In genomic region chr22:38873469-38874411, GRCh38 we compare ENCODE assay signal across 8 cellular contexts. TPM values are rescaled to one million over a fixed set of nuclear protein-coding genes. Genes with fewer than 3 reads are reported as not detected.
DNase-seq lines count a peak whose midpoint lies in the region; ATAC-seq and TF ChIP-seq lines count a peak whose summit lies in the region.

No MANE protein-coding gene starts in this region.

- WGBS in upper lobe of left lung, 2 donors = 67 to 71% methylated on average over 9 of the region's 9 CpGs

- H3K27ac Mint-ChIP-seq in WTC11 = peak overlapping the region; percentile 51
- peak overlapping the region; percentile 98 for H3K27ac Mint-ChIP-seq in chondrocyte (ENCODE audit: unreplicated experiment)
- peak overlapping the region; percentile 46 for H3K27ac Mint-ChIP-seq in neural progenitor cell

- H3K9me3 Mint-ChIP-seq in WTC11 (no peaks in the 10 kb centered on the region), chondrocyte (ENCODE audit: low read depth) (no peaks in the 10 kb centered on the region), neural progenitor cell (no peaks in the 10 kb centered on the region)

- no peak overlapping the region for H2AFZ ChIP-seq in neural progenitor cell (replicated peaks)

- POLR2A ChIA-PET in WTC11 (lab: Charles Lee) = interaction anchor here (0.8 kb wide), 1 partner anchor 10 kb away, joined by 3 read pairs; no protein-coding TSS in a partner anchor

- peaks cover 24% of the 10 kb centered on the region for H3K4me1 ChIP-seq in neural progenitor cell
- peaks cover 26 to 33% (median 29%) of the 10 kb centered on the region in 4 donors for H3K4me1 ChIP-seq in upper lobe of left lung

- no peaks in the 10 kb centered on the region for H3K36me3 ChIP-seq in neural progenitor cell
- peaks cover 0 to 10% (median 2%) of the 10 kb centered on the region in 4 donors for H3K36me3 ChIP-seq in upper lobe of left lung

- TF ChIP-seq CTCF in WTC11 (IDR thresholded peaks at IDR 0.05) (no peak), chondrocyte (IDR thresholded peaks at IDR 0.05) (no peak), neural progenitor cell (IDR thresholded peaks at IDR 0.05) (no peak), upper lobe of left lung (IDR thresholded peaks at IDR 0.05) (no peak)

- TF ChIP-seq EP300 in upper lobe of left lung (IDR thresholded peaks at IDR 0.05) = no peak

- H3K36me3 Mint-ChIP-seq in WTC11 (peaks cover 8% of the 10 kb centered on the region), chondrocyte (ENCODE audit: low read depth) (peaks cover 1% of the 10 kb centered on the region), neural progenitor cell (peaks cover 2% of the 10 kb centered on the region)

- H3K4me3 Mint-ChIP-seq in WTC11 (peak overlapping the region; percentile 93), chondrocyte (ENCODE audit: unreplicated experiment) (peak overlapping the region; percentile 84), neural progenitor cell (peak overlapping the region; percentile 96)

- H3K79me2 ChIP-seq in neural progenitor cell (ENCODE audit: low read depth) = peaks cover 23% of the 10 kb centered on the region

- no peak for ATAC-seq in Right ventricle myocardium inferior
- no peak for ATAC-seq in Right ventricle myocardium superior (ENCODE audit: poor library complexity)
- ATAC-seq in WTC11 = no peak
- ATAC-seq in upper lobe of left lung (ENCODE audit: low FRiP score in 2 of 2) = no peak
- no peak for ATAC-seq in GM21786 (IDR thresholded peaks at IDR 0.05; ENCODE audit: unreplicated experiment)
- no peak for ATAC-seq in GM18907 (IDR thresholded peaks at IDR 0.05; ENCODE audit: unreplicated experiment)

- CTCF ChIA-PET in WTC11 (lab: Charles Lee) = interaction anchor here (0.6 to 2.0 kb wide), 3 partner anchors 105 to 340 kb away, joined by 3 to 7 read pairs (median 3); partner anchors contain the start of gene CBX7

- H3K4me2 ChIP-seq in neural progenitor cell = peak overlapping the region; percentile 92

- no peak overlapping the region for H3K27ac ChIP-seq in neural progenitor cell
- peak overlapping the region in 3 of 4 donors; percentile 94 to 99 (median 96) for H3K27ac ChIP-seq in upper lobe of left lung

- intact Hi-C loops in Right ventricle myocardium inferior (cut with DNase I) (loop anchor here (5.0 kb wide), 1 partner anchor 444 kb away; the partner anchor contains the start of gene RPL3), Right ventricle myocardium superior (cut with DNase I) (loop anchor here (5.0 kb wide), 2 partner anchors 49 to 129 kb away; no protein-coding TSS in a partner anchor)

- no peak for TF ChIP-seq POLR2A in upper lobe of left lung (IDR thresholded peaks at IDR 0.05)

- H3K4me3 ChIP-seq in neural progenitor cell (peak overlapping the region; percentile 94), upper lobe of left lung (peak overlapping the region in 2 of 4 donors; percentile 75 to 83)

- H3K27me3 ChIP-seq in neural progenitor cell (no peaks in the 10 kb centered on the region), upper lobe of left lung (no peaks in the 10 kb centered on the region)

- H3K9me3 ChIP-seq in neural progenitor cell (ENCODE audit: low read depth) (no peaks in the 10 kb centered on the region), upper lobe of left lung (no peaks in the 10 kb centered on the region)

- H3K27me3 Mint-ChIP-seq in WTC11 (ENCODE audit: low read depth) (peaks cover 13% of the 10 kb centered on the region), chondrocyte (ENCODE audit: low read depth) (peaks cover 3% of the 10 kb centered on the region), neural progenitor cell (ENCODE audit: insufficient read depth, low read depth) (peaks cover 5% of the 10 kb centered on the region)

- no peak overlapping the region for H3K9ac ChIP-seq in neural progenitor cell

- H3K4me1 Mint-ChIP-seq in WTC11 (peaks cover 46% of the 10 kb centered on the region), chondrocyte (ENCODE audit: low read depth) (peaks cover 24% of the 10 kb centered on the region), neural progenitor cell (peaks cover 36% of the 10 kb centered on the region)

- H3F3A ChIP-seq in neural progenitor cell (ENCODE audit: low read depth) = peaks cover 10% of the 10 kb centered on the region

- peaks cover 23% of the 10 kb centered on the region for H4K20me1 ChIP-seq in neural progenitor cell (ENCODE audit: low read depth)

- DNase-seq in Right ventricle myocardium inferior (ENCODE audit: missing footprints) (peak; percentile 30), Right ventricle myocardium superior (no peak), WTC11 (ENCODE audit: low spot score) (no peak), chondrocyte (ENCODE audit: low spot score) (no peak), neural progenitor cell (ENCODE audit: low spot score) (no peak), upper lobe of left lung (no peak)

TF ChIP-seq in WTC11, 78 proteins besides CTCF, POLR2A, EP300 and RAD21 (continues in another document):
- TF ChIP-seq USF2 (CRISPR knock-in tag; IDR thresholded peaks at IDR 0.05) (no peak), FOXK1 (CRISPR knock-in tag; IDR thresholded peaks at IDR 0.05) (no peak), PRDM15 (CRISPR knock-in tag; IDR thresholded peaks at IDR 0.05) (no peak), NFYB (CRISPR knock-in tag; conservative IDR thresholded peaks at IDR 0.05; ENCODE audit: low read depth) (no peak), AFF4 (CRISPR knock-in tag; IDR thresholded peaks at IDR 0.05; ENCODE audit: borderline replicate concordance) (no peak)

RNA-seq across cellular contexts. Expression of gene CBX6, which starts 1.7 kb away (rescaled TPM):
- total RNA-seq in Right ventricle myocardium inferior = 39.3 TPM
- total RNA-seq in Right ventricle myocardium superior = 36.1 TPM
- total RNA-seq in WTC11 (2021) = 21.5 to 27.0 TPM (median 23.8 TPM) in 3 replicates
- 80.1 to 110 TPM (median 82.9 TPM) in 3 replicates for total RNA-seq in chondrocyte
- total RNA-seq in neural progenitor cell (ENCODE audit: low replicate concordance) = 14.0 and 29.7 TPM in 2 replicates
- 10 to 100 TPM; 30.4 to 74.9 (median 45.4) TPM for total RNA-seq in upper lobe of left lung

RNA-seq across cellular contexts. Expression of gene NPTXR, which starts 29.9 kb away (rescaled TPM):
- total RNA-seq in Right ventricle myocardium inferior (19.7 TPM), Right ventricle myocardium superior (16.8 TPM), WTC11 (2021) (10.4 to 11.2 TPM (median 10.6 TPM) in 3 replicates), chondrocyte (23.4 to 37.5 TPM (median 35.0 TPM) in 3 replicates), neural progenitor cell (ENCODE audit: low replicate concordance) (0.99 and 2.5 TPM in 2 replicates), upper lobe of left lung (1 to 10 TPM in 5 of 6 donors, not detected in 1; 1.4 to 6.6 (median 3.0) TPM)

Comparison
In these comparisons a context has a peak if more than half of its experiments do, and no peak if none do; other contexts are left out.
1. H3K27ac Mint-ChIP-seq: peak in every context shown above with its lines; median percentile 98 in chondrocyte; 51 in WTC11; 46 in neural progenitor cell.